Comparison of ENCODE assay signal across 8 cellular contexts in the genomic region with DNA sequence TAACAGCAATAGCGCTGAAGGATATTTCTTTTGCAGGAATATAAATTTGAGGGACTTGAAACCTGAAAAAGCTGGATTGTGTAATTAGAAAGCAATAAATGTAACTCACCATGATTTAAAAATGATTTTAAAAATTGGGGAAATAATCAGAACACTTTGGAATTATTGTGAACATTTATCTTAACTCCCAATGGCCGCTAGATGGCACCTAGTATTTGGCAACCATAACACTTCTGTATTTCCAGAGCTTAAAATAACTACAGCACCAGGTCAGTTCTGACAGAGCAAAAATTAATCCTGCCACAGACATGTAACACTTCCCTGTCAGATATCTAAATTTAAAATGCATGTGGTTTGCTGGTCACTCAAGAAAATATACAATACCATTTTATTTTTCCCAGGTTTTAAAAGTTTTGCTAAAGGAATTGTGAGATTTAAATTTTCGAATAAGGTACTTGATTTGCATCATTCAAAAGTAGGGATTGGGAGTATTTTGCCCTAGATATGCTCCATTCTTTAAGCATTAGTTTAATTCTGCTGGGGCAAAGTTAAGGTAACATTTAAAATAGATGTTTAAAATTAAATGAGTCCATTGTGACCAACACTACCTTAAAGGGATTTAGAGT.
DNase-seq lines count a peak whose midpoint lies in the region; TF ChIP-seq lines count a peak whose summit lies in the region.

No MANE protein-coding gene starts in this region.

- H3K4me1 ChIP-seq in prostate gland (replicated peaks) (no peaks in the 10 kb centered on the region), ovary (ENCODE audit: insufficient read depth) (no peaks in the 10 kb centered on the region)

- DNase-seq in H4 (ENCODE audit: low spot score) = peak; percentile 66
- peak; percentile 69 for DNase-seq in LHCN-M2 (ENCODE audit: low read depth)
- DNase-seq in RPMI8226 = peak; percentile 84
- DNase-seq in fibroblast of gingiva (ENCODE audit: low read depth) = peak; percentile 18
- DNase-seq in prostate gland (ENCODE audit: low spot score) = no peak
- no peak for DNase-seq in ovary
- no peak for DNase-seq in activated CD8-positive, alpha-beta memory T cell treated with anti-CD3 and anti-CD28 coated beads, Interleukin-2, amount 50 U/mL, for 48 hours

- no peak overlapping the region for H3K27ac ChIP-seq in prostate gland
- no peak overlapping the region for H3K27ac ChIP-seq in ovary

- TF ChIP-seq POLR2A in prostate gland (IDR thresholded peaks at IDR 0.05) = no peak
- TF ChIP-seq POLR2A in ovary (IDR thresholded peaks at IDR 0.05) = no peak

- no peaks in the 10 kb centered on the region for H3K27me3 ChIP-seq in prostate gland (replicated peaks; ENCODE audit: insufficient read depth)
- no peaks in the 10 kb centered on the region for H3K27me3 ChIP-seq in ovary

- no peaks in the 10 kb centered on the region for H3K36me3 ChIP-seq in prostate gland
- H3K36me3 ChIP-seq in ovary = no peaks in the 10 kb centered on the region

- WGBS in prostate gland = 36% methylated on average over 3 of the region's 3 CpGs
- WGBS in ovary, 3 donors = 33 to 39% (median 36%) methylated on average over 3 of the region's 3 CpGs

- no peaks in the 10 kb centered on the region for H3K9me3 ChIP-seq in prostate gland
- no peaks in the 10 kb centered on the region for H3K9me3 ChIP-seq in ovary

- intact Hi-C loops in prostate gland (cut with DNase I) (no loop called here), ovary (cut with DNase I) (no loop called here)

- no peak for TF ChIP-seq EP300 in ovary (IDR thresholded peaks at IDR 0.05)

- no peak overlapping the region for H3K4me3 ChIP-seq in prostate gland
- H3K4me3 ChIP-seq in ovary = no peak overlapping the region

- TF ChIP-seq CTCF in GM12872 (IDR thresholded peaks at IDR 0.05; ENCODE audit: insufficient read depth, low read depth, low read length) (peak; percentile 54), prostate gland (IDR thresholded peaks at IDR 0.05) (peak in 3 of 4 experiments; percentile 17 to 44 (median 32)), ovary (IDR thresholded peaks at IDR 0.05) (no peak)

Comparison
In these comparisons a context has a peak if more than half of its experiments do, and no peak if none do; other contexts are left out.
1. CTCF ChIP-seq: peak in GM12872 (single experiment) and prostate gland (3 of 4); none in ovary (0 of 3).
2. DNase-seq: peak in H4 (single experiment), LHCN-M2 (single experiment), RPMI8226 (single experiment) and fibroblast of gingiva (single experiment); none in prostate gland (single experiment), ovary (0 of 5) and activated CD8-positive, alpha-beta memory T cell treated with anti-CD3 and anti-CD28 coated beads, Interleukin-2, amount 50 U/mL, for 48 hours (single experiment).